ENCODE assay signal across 13 cellular contexts in genomic region chr6:134741193-134741521, GRCh38.
DNase-seq lines count a peak whose midpoint lies in the region; ATAC-seq and TF ChIP-seq lines count a peak whose summit lies in the region.
"Had no signal": no experiment of that assay in that cellular context is flagged by ENCODE, and none has a peak within 500 bp of the region (broad histone marks: within the 10 kb centered on the region; RNA-seq: fewer than 3 reads in every experiment).

No MANE protein-coding gene starts in this region.

- H3K9me3 ChIP-seq in HEK293 (ENCODE audit: control insufficient read depth, insufficient read depth, low read depth, low read length) (no peaks in the 10 kb centered on the region), breast epithelium (no peaks in the 10 kb centered on the region)
- H3K9me3 ChIP-seq: Peyer's patch had no signal

- H3K4me1 Mint-ChIP-seq in activated CD4-positive, alpha-beta T cell treated with anti-CD3 and anti-CD28 coated beads, Interleukin-2, amount 10 ng/mL, durations not matched to agents 7 days and 5 days, result no peaks in the 10 kb centered on the region
- H3K4me1 Mint-ChIP-seq in naive thymus-derived CD8-positive, alpha-beta T cell, result no peaks in the 10 kb centered on the region

- no peak overlapping the region for H3K27ac Mint-ChIP-seq in activated CD4-positive, alpha-beta T cell treated with anti-CD3 and anti-CD28 coated beads, Interleukin-2, amount 10 ng/mL, durations not matched to agents 7 days and 5 days
- no peak overlapping the region for H3K27ac Mint-ChIP-seq in naive thymus-derived CD8-positive, alpha-beta T cell
- H3K27ac Mint-ChIP-seq: activated T-cell treated with anti-CD3 and anti-CD28 coated beads, Interleukin-2, amount 50 U/mL, for 24 hours had no signal

- H3K36me3 ChIP-seq in HEK293 (ENCODE audit: control insufficient read depth in 2 of 2, insufficient read depth in 1 of 2, low read length in 2 of 2) (no peaks in the 10 kb centered on the region), breast epithelium (no peaks in the 10 kb centered on the region)
- H3K36me3 ChIP-seq: Peyer's patch had no signal

- DNase-seq in amygdala (lab: John Stamatoyannopoulos, UW), result peak in 37 of 56 donors; percentile 2 to 77 (median 21)
- DNase-seq in islet precursor cell, result peak; percentile 54
- no peak for DNase-seq in activated CD4-positive, alpha-beta T cell treated with anti-CD3 and anti-CD28 coated beads, Interleukin-2, amount 10 ng/mL, durations not matched to agents 7 days and 5 days
- DNase-seq in breast epithelium (ENCODE audit: low spot score in 2 of 2), result no peak
- DNase-seq in naive thymus-derived CD8-positive, alpha-beta T cell, result no peak
- DNase-seq: activated T-cell treated with anti-CD3 and anti-CD28 coated beads, Interleukin-2, amount 50 U/mL, for 24 hours; central memory CD4-positive, alpha-beta T cell; mammary epithelial cell; NCI-H1092; Peyer's patch had no signal

- no peak overlapping the region for H3K4me3 Mint-ChIP-seq in activated CD4-positive, alpha-beta T cell treated with anti-CD3 and anti-CD28 coated beads, Interleukin-2, amount 10 ng/mL, durations not matched to agents 7 days and 5 days
- no peak overlapping the region for H3K4me3 Mint-ChIP-seq in naive thymus-derived CD8-positive, alpha-beta T cell
- H3K4me3 Mint-ChIP-seq: activated T-cell treated with anti-CD3 and anti-CD28 coated beads, Interleukin-2, amount 50 U/mL, for 24 hours had no signal

- CTCF ChIA-PET in HEK293 (lab: Yijun Ruan, JAX), result interaction anchor here (1.4 to 1.6 kb wide), 2 partner anchors 82 to 585 kb away, joined by 3 to 4 read pairs; no protein-coding TSS in a partner anchor
- CTCF ChIA-PET in activated CD4-positive, alpha-beta T cell treated with anti-CD3 and anti-CD28 coated beads, Interleukin-2, amount 10 ng/mL, durations not matched to agents 7 days and 5 days (lab: Charles Lee), result no interaction called here

- H3K9me3 Mint-ChIP-seq in activated CD4-positive, alpha-beta T cell treated with anti-CD3 and anti-CD28 coated beads, Interleukin-2, amount 10 ng/mL, durations not matched to agents 7 days and 5 days, result no peaks in the 10 kb centered on the region
- peaks cover 0 to under 1% (median 0%) of the 10 kb centered on the region in 9 donors for H3K9me3 Mint-ChIP-seq in naive thymus-derived CD8-positive, alpha-beta T cell
- H3K9me3 Mint-ChIP-seq: activated T-cell treated with anti-CD3 and anti-CD28 coated beads, Interleukin-2, amount 50 U/mL, for 24 hours had no signal

- H3K36me3 Mint-ChIP-seq in activated CD4-positive, alpha-beta T cell treated with anti-CD3 and anti-CD28 coated beads, Interleukin-2, amount 10 ng/mL, durations not matched to agents 7 days and 5 days (ENCODE audit: low read depth), result no peaks in the 10 kb centered on the region
- no peaks in the 10 kb centered on the region for H3K36me3 Mint-ChIP-seq in naive thymus-derived CD8-positive, alpha-beta T cell

- peak; percentile 18; the same call in 1 of the 2 replicates for TF ChIP-seq CTCF in 22Rv1 (IDR thresholded peaks at IDR 0.05)
- TF ChIP-seq CTCF in HEK293 (tag by site-specific recombination; IDR thresholded peaks at IDR 0.05), result 0 out of 2 replicates have a peak, but pooled peaks have one; percentile 7
- no peak for TF ChIP-seq CTCF in breast epithelium (IDR thresholded peaks at IDR 0.05)

- POLR2A ChIA-PET in HEK293 (lab: Yijun Ruan, JAX), result no interaction called here
- POLR2A ChIA-PET in activated CD4-positive, alpha-beta T cell treated with anti-CD3 and anti-CD28 coated beads, Interleukin-2, amount 10 ng/mL, durations not matched to agents 7 days and 5 days (lab: Charles Lee), result no interaction called here
- POLR2A ChIA-PET in naive thymus-derived CD8-positive, alpha-beta T cell (lab: Charles Lee), result no interaction called here

- H3K4me1 ChIP-seq in HEK293 (ENCODE audit: control insufficient read depth, insufficient read depth, low read length) (no peaks in the 10 kb centered on the region; the same call in 1 of the 2 replicates), breast epithelium (no peaks in the 10 kb centered on the region)

- H3K4me3 ChIP-seq in HEK293 (ENCODE audit: low read depth, low read length) (no peak overlapping the region), breast epithelium (no peak overlapping the region)
- H3K4me3 ChIP-seq: Peyer's patch had no signal

- TF ChIP-seq POLR2A in breast epithelium (IDR thresholded peaks at IDR 0.05), result no peak

- no peaks in the 10 kb centered on the region for H3K27me3 ChIP-seq in breast epithelium
- H3K27me3 ChIP-seq: Peyer's patch had no signal

- ATAC-seq in GM21717 (IDR thresholded peaks at IDR 0.05; ENCODE audit: unreplicated experiment), result no peak
- ATAC-seq in naive thymus-derived CD8-positive, alpha-beta T cell, result no peak

- H3K27ac ChIP-seq in 22Rv1 (no peak overlapping the region), HEK293 (ENCODE audit: extremely low read depth, low read depth, low read length) (no peak overlapping the region), breast epithelium (no peak overlapping the region)
- H3K27ac ChIP-seq: Peyer's patch had no signal

- intact Hi-C loops in breast epithelium (cut with DNase I; ENCODE audit: low total_unique reads), result no loop called here

- H3K27me3 Mint-ChIP-seq in activated CD4-positive, alpha-beta T cell treated with anti-CD3 and anti-CD28 coated beads, Interleukin-2, amount 10 ng/mL, durations not matched to agents 7 days and 5 days, result peaks cover 14% of the 10 kb centered on the region
- H3K27me3 Mint-ChIP-seq in naive thymus-derived CD8-positive, alpha-beta T cell, result peaks cover 4 to 22% (median 8%) of the 10 kb centered on the region in 5 donors

TF ChIP-seq in HEK293, 187 proteins besides CTCF, POLR2A, EP300 and RAD21:
- TF ChIP-seq YY2 (tag by site-specific recombination; IDR thresholded peaks at IDR 0.05), result no peak
- TF ChIP-seq, protein P1, sequence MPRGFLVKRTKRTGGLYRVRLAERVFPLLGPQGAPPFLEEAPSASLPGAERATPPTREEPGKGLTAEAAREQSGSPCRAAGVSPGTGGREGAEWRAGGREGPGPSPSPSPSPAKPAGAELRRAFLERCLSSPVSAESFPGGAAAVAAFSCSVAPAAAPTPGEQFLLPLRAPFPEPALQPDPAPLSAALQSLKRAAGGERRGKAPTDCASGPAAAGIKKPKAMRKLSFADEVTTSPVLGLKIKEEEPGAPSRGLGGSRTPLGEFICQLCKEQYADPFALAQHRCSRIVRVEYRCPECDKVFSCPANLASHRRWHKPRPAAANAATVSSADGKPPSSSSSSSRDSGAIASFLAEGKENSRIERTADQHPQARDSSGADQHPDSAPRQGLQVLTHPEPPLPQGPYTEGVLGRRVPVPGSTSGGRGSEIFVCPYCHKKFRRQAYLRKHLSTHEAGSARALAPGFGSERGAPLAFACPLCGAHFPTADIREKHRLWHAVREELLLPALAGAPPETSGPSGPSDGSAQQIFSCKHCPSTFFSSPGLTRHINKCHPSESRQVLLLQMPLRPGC (tag by site-specific recombination; IDR thresholded peaks at IDR 0.05), result no peak
- TF ChIP-seq ZBTB10 (tag by site-specific recombination; IDR thresholded peaks at IDR 0.05), result no peak
- TF ChIP-seq TRIM28 (IDR thresholded peaks at IDR 0.05; ENCODE audit: borderline replicate concordance, low read length), result 0 out of 2 replicates have a peak, but pooled peaks have one; percentile 43
- no peak for TF ChIP-seq ZNF571 (tag by site-specific recombination; IDR thresholded peaks at IDR 0.05)
- no peak for TF ChIP-seq ZNF785 (tag by site-specific recombination; IDR thresholded peaks at IDR 0.05)
- no peak for TF ChIP-seq ZNF610 (tag by site-specific recombination; IDR thresholded peaks at IDR 0.05; ENCODE audit: borderline replicate concordance)
- TF ChIP-seq WT1 (tag by site-specific recombination; IDR thresholded peaks at IDR 0.05), result no peak
- TF ChIP-seq MZF1 (tag by site-specific recombination; IDR thresholded peaks at IDR 0.05; ENCODE audit: borderline replicate concordance), result peak; percentile 73; the same call in 1 of the 2 replicates
- TF ChIP-seq ZNF791 (tag by site-specific recombination; IDR thresholded peaks at IDR 0.05), result no peak
- no peak for TF ChIP-seq ZNF747 (tag by site-specific recombination; IDR thresholded peaks at IDR 0.05)
- no peak for TF ChIP-seq ZNF324 (tag by site-specific recombination; IDR thresholded peaks at IDR 0.05)
- TF ChIP-seq, protein P2, sequence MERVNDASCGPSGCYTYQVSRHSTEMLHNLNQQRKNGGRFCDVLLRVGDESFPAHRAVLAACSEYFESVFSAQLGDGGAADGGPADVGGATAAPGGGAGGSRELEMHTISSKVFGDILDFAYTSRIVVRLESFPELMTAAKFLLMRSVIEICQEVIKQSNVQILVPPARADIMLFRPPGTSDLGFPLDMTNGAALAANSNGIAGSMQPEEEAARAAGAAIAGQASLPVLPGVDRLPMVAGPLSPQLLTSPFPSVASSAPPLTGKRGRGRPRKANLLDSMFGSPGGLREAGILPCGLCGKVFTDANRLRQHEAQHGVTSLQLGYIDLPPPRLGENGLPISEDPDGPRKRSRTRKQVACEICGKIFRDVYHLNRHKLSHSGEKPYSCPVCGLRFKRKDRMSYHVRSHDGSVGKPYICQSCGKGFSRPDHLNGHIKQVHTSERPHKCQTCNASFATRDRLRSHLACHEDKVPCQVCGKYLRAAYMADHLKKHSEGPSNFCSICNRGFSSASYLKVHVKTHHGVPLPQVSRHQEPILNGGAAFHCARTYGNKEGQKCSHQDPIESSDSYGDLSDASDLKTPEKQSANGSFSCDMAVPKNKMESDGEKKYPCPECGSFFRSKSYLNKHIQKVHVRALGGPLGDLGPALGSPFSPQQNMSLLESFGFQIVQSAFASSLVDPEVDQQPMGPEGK (tag by site-specific recombination; IDR thresholded peaks at IDR 0.05), result no peak
- no peak for TF ChIP-seq SP7 (tag by site-specific recombination; IDR thresholded peaks at IDR 0.05)

Comparison
In these comparisons a context has a peak if more than half of its experiments do, and no peak if none do; other contexts are left out.
1. CTCF ChIP-seq: peak in 22Rv1 (single experiment) and HEK293 (single experiment); none in breast epithelium (0 of 3).
2. DNase-seq: peak in amygdala (37 of 56) and islet precursor cell (single experiment); none in activated CD4-positive, alpha-beta T cell treated with anti-CD3 and anti-CD28 coated beads, Interleukin-2, amount 10 ng/mL, durations not matched to agents 7 days and 5 days (single experiment), breast epithelium (0 of 2) and naive thymus-derived CD8-positive, alpha-beta T cell (0 of 10).